In the genomic region with DNA sequence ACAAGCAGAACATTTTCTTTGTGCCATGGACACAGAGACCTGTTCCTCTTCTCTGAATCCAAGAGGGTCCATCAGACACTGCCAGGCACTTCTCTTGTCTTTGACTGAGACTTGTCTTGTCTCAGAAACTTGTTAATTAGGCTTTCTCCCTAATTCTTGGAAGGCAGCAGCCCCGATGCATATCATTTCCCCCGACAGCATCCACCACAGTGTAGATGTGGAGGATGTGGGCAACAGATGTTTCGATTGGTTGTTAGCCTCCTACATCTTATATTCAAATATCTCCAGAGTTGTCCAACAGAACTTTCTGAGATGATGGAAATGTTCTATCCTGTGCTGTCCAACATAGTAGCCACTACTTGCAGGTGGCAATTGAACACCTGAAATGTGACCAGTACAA, we compare ENCODE assay signal across 22 cellular contexts. TPM values are rescaled to one million over a fixed set of nuclear protein-coding genes. Genes with fewer than 3 reads are reported as not detected.
DNase-seq lines count a peak whose midpoint lies in the region; ATAC-seq, FAIRE-seq and TF ChIP-seq lines count a peak whose summit lies in the region.
"Had no signal": no experiment of that assay in that cellular context is flagged by ENCODE, and none has a peak within 500 bp of the region (broad histone marks: within the 10 kb centered on the region; RNA-seq: fewer than 3 reads in every experiment).

No MANE protein-coding gene starts in this region.

- peaks cover 2% of the 10 kb centered on the region for H3K27me3 Mint-ChIP-seq in activated CD8-positive, alpha-beta T cell treated with anti-CD3 and anti-CD28 coated beads, Interleukin-2, amount 10 ng/mL, durations not matched to agents 7 days and 5 days (ENCODE audit: low read depth)
- no peaks in the 10 kb centered on the region for H3K27me3 Mint-ChIP-seq in activated CD8-positive, alpha-beta T cell treated with anti-CD3 and anti-CD28 coated beads for 36 hours
- H3K27me3 Mint-ChIP-seq: CD4-positive, alpha-beta T cell had no signal

- CTCF ChIA-PET in activated CD8-positive, alpha-beta T cell treated with anti-CD3 and anti-CD28 coated beads, Interleukin-2, amount 10 ng/mL, durations not matched to agents 7 days and 5 days (lab: Charles Lee), result no interaction called here
- CTCF ChIA-PET in activated CD8-positive, alpha-beta T cell treated with anti-CD3 and anti-CD28 coated beads for 36 hours (lab: Charles Lee), result no interaction called here

- no peak overlapping the region for H3K4me3 Mint-ChIP-seq in activated CD8-positive, alpha-beta T cell treated with anti-CD3 and anti-CD28 coated beads, Interleukin-2, amount 10 ng/mL, durations not matched to agents 7 days and 5 days
- no peak overlapping the region for H3K4me3 Mint-ChIP-seq in activated CD8-positive, alpha-beta T cell treated with anti-CD3 and anti-CD28 coated beads for 36 hours
- H3K4me3 Mint-ChIP-seq: B cell; CD4-positive, alpha-beta T cell; CD8-positive, alpha-beta T cell had no signal

- H3K36me3 ChIP-seq in bronchial epithelial cell (ENCODE audit: control insufficient read depth, insufficient read depth, low read length), result no peaks in the 10 kb centered on the region
- H3K36me3 ChIP-seq in tibial artery, result no peaks in the 10 kb centered on the region
- H3K36me3 ChIP-seq: BLaER1 treated with 17β-estradiol and CSF1 and Interleukin-3, amounts not matched to agents 10 nM and 100 nM had no signal

- H3K4me3 ChIP-seq in bronchial epithelial cell (ENCODE audit: low read depth, low read length), result no peak overlapping the region
- no peak overlapping the region for H3K4me3 ChIP-seq in tibial artery
- H3K4me3 ChIP-seq: A549; BLaER1 treated with 17β-estradiol and CSF1 and Interleukin-3, amounts not matched to agents 10 nM and 100 nM had no signal

- FAIRE-seq in bronchial epithelial cell (lab: Jason Lieb, UNC), result peak; percentile 18
- FAIRE-seq: A549, D721Med, G401.6, GM12891, GM19239 had no signal

- no peak overlapping the region for H3K27ac Mint-ChIP-seq in activated CD8-positive, alpha-beta T cell treated with anti-CD3 and anti-CD28 coated beads, Interleukin-2, amount 10 ng/mL, durations not matched to agents 7 days and 5 days
- H3K27ac Mint-ChIP-seq in activated CD8-positive, alpha-beta T cell treated with anti-CD3 and anti-CD28 coated beads for 36 hours, result no peak overlapping the region
- H3K27ac Mint-ChIP-seq: B cell; CD4-positive, alpha-beta T cell; CD8-positive, alpha-beta T cell had no signal

- intact Hi-C loops in activated CD8-positive, alpha-beta T cell treated with anti-CD3 and anti-CD28 coated beads for 36 hours (cut with micrococcal nuclease), result no loop called here
- intact Hi-C loops in tibial artery (cut with DNase I; ENCODE audit: low total_unique reads), result no loop called here

- POLR2A ChIA-PET in activated CD8-positive, alpha-beta T cell treated with anti-CD3 and anti-CD28 coated beads, Interleukin-2, amount 10 ng/mL, durations not matched to agents 7 days and 5 days (lab: Charles Lee), result no interaction called here
- POLR2A ChIA-PET in activated CD8-positive, alpha-beta T cell treated with anti-CD3 and anti-CD28 coated beads for 36 hours (lab: Charles Lee), result no interaction called here

- ATAC-seq in activated CD8-positive, alpha-beta T cell treated with anti-CD3 and anti-CD28 coated beads, Interleukin-2, amount 10 ng/mL, durations not matched to agents 7 days and 5 days, result no peak
- no peak for ATAC-seq in activated CD8-positive, alpha-beta T cell treated with anti-CD3 and anti-CD28 coated beads for 36 hours
- ATAC-seq: A549; CD8-positive, alpha-beta T cell had no signal

- peak; percentile 36 for DNase-seq in activated CD8-positive, alpha-beta T cell treated with anti-CD3 and anti-CD28 coated beads, Interleukin-2, amount 10 ng/mL, durations not matched to agents 7 days and 5 days
- no peak for DNase-seq in activated CD8-positive, alpha-beta T cell treated with anti-CD3 and anti-CD28 coated beads for 36 hours
- no peak for DNase-seq in bronchial epithelial cell (ENCODE audit: low read depth)
- no peak for DNase-seq in tibial artery
- no peak for DNase-seq in mucosa of gallbladder (ENCODE audit: low spot score)
- DNase-seq: AML-193; Caco-2; Calu3; CD4-positive, alpha-beta T cell; CD8-positive, alpha-beta T cell; DMS79 treated with DMSO at 0.1 percent for 48 hours; GF-D8 had no signal

- no peaks in the 10 kb centered on the region for H3K9me3 Mint-ChIP-seq in activated CD8-positive, alpha-beta T cell treated with anti-CD3 and anti-CD28 coated beads, Interleukin-2, amount 10 ng/mL, durations not matched to agents 7 days and 5 days (ENCODE audit: insufficient read depth)
- no peaks in the 10 kb centered on the region for H3K9me3 Mint-ChIP-seq in activated CD8-positive, alpha-beta T cell treated with anti-CD3 and anti-CD28 coated beads for 36 hours
- H3K9me3 Mint-ChIP-seq: CD4-positive, alpha-beta T cell; CD8-positive, alpha-beta T cell had no signal

- no peaks in the 10 kb centered on the region for H3K36me3 Mint-ChIP-seq in activated CD8-positive, alpha-beta T cell treated with anti-CD3 and anti-CD28 coated beads, Interleukin-2, amount 10 ng/mL, durations not matched to agents 7 days and 5 days (ENCODE audit: low read depth)
- H3K36me3 Mint-ChIP-seq in activated CD8-positive, alpha-beta T cell treated with anti-CD3 and anti-CD28 coated beads for 36 hours (ENCODE audit: low read depth), result no peaks in the 10 kb centered on the region
- H3K36me3 Mint-ChIP-seq: CD8-positive, alpha-beta T cell had no signal

- no peaks in the 10 kb centered on the region for H3K9me3 ChIP-seq in tibial artery
- H3K9me3 ChIP-seq: A549; BLaER1 treated with 17β-estradiol and CSF1 and Interleukin-3, amounts not matched to agents 10 nM and 100 nM; Caco-2 had no signal

- H3K4me1 Mint-ChIP-seq in activated CD8-positive, alpha-beta T cell treated with anti-CD3 and anti-CD28 coated beads, Interleukin-2, amount 10 ng/mL, durations not matched to agents 7 days and 5 days (ENCODE audit: low read depth), result peaks cover 15% of the 10 kb centered on the region
- H3K4me1 Mint-ChIP-seq in activated CD8-positive, alpha-beta T cell treated with anti-CD3 and anti-CD28 coated beads for 36 hours (ENCODE audit: low read depth), result no peaks in the 10 kb centered on the region
- H3K4me1 Mint-ChIP-seq: B cell had no signal

- H3K27me3 ChIP-seq in bronchial epithelial cell (ENCODE audit: control insufficient read depth, insufficient read depth, low read length) (no peaks in the 10 kb centered on the region), tibial artery (no peaks in the 10 kb centered on the region)
- H3K27me3 ChIP-seq: BLaER1 treated with 17β-estradiol and CSF1 and Interleukin-3, amounts not matched to agents 10 nM and 100 nM had no signal

- H3K4me1 ChIP-seq in tibial artery, result peaks cover 0 to 48% (median 41%) of the 10 kb centered on the region in 4 donors
- H3K4me1 ChIP-seq: A549; BLaER1 treated with 17β-estradiol and CSF1 and Interleukin-3, amounts not matched to agents 10 nM and 100 nM; Caco-2 had no signal

- no peak for TF ChIP-seq CTCF in activated CD8-positive, alpha-beta T cell treated with anti-CD3 and anti-CD28 coated beads for 36 hours (IDR thresholded peaks at IDR 0.05)
- TF ChIP-seq CTCF in bronchial epithelial cell (IDR thresholded peaks at IDR 0.05; ENCODE audit: insufficient read depth, low read length, severe bottlenecking) (no peak), tibial artery (IDR thresholded peaks at IDR 0.05) (no peak)

- H3K27ac ChIP-seq in tibial artery, result peak overlapping the region; percentile 88 to 90
- H3K27ac ChIP-seq: 22Rv1; A549; BLaER1 treated with 17β-estradiol and CSF1 and Interleukin-3, amounts not matched to agents 10 nM and 100 nM; C4-2B had no signal

RNA-seq across cellular contexts. Expression of a gene that starts 15.5 kb away (rescaled TPM):
- total RNA-seq in activated CD8-positive, alpha-beta T cell treated with anti-CD3 and anti-CD28 coated beads, Interleukin-2, amount 10 ng/mL, durations not matched to agents 7 days and 5 days, result not detected
- under 1 TPM in 1 of 2 experiments, not detected in 1; 0.11 TPM for total RNA-seq in activated CD8-positive, alpha-beta T cell treated with anti-CD3 and anti-CD28 coated beads for 36 hours
- 0.77 and 1.1 TPM in 2 replicates for total RNA-seq in bronchial epithelial cell
- total RNA-seq in mucosa of gallbladder, result 19.2 TPM
- total RNA-seq: A172, B cell had no signal
